8 cellular contexts compared by ENCODE assay signal in genomic region chr11:112025682-112026081, GRCh38. TPM values are rescaled to one million over a fixed set of nuclear protein-coding genes. Genes with fewer than 3 reads are reported as not detected.
DNase-seq lines count a peak whose midpoint lies in the region; ATAC-seq and TF ChIP-seq lines count a peak whose summit lies in the region.

No MANE protein-coding gene starts in this region.

- ATAC-seq in GM19324 (IDR thresholded peaks at IDR 0.05; ENCODE audit: low FRiP score, unreplicated experiment), result peak; percentile 14

- intact Hi-C loops in PC-9 (cut with micrococcal nuclease; ENCODE audit: unreplicated experiment), result loop anchor here (5.0 kb wide), 1 partner anchor 47 kb away; the partner anchor contains the start of genes NKAPD1 and PIH1D2

- BruUV-seq in PC-9 (replicated peaks; lab: Mats Ljungman, UMichigan), result TSS peak; percentile 56

- H3K4me1 ChIP-seq in PC-9 (replicated peaks; ENCODE audit: insufficient read depth) (peaks cover 14% of the 10 kb centered on the region), endocrine pancreas (ENCODE audit: control insufficient read depth, insufficient read depth, low read length) (peaks cover 4% of the 10 kb centered on the region), mononuclear cell (ENCODE audit: insufficient read depth, low read length) (peaks cover 13% of the 10 kb centered on the region)

- peaks cover 2% of the 10 kb centered on the region for H3K36me3 ChIP-seq in BJ (ENCODE audit: control insufficient read depth, insufficient read depth, low read length)
- peaks cover 26% of the 10 kb centered on the region for H3K36me3 ChIP-seq in PC-9 (ENCODE audit: low read depth)
- peaks cover 4% of the 10 kb centered on the region for H3K36me3 ChIP-seq in endocrine pancreas (ENCODE audit: control insufficient read depth, insufficient read depth, low read length)

- peaks cover 12% of the 10 kb centered on the region for H3K79me2 ChIP-seq in PC-9 (ENCODE audit: low read depth)

- H3K4me3 ChIP-seq in BJ (ENCODE audit: low read depth, low read length) (peak overlapping the region; percentile 80), PC-9 (peak overlapping the region; percentile 86), endocrine pancreas (ENCODE audit: control insufficient read depth, insufficient read depth, low read length) (peak overlapping the region; percentile 87), mononuclear cell (ENCODE audit: low read length) (peak overlapping the region; percentile 67)

- H3K27me3 ChIP-seq in BJ (ENCODE audit: control insufficient read depth, insufficient read depth, low read length), result no peaks in the 10 kb centered on the region
- no peaks in the 10 kb centered on the region for H3K27me3 ChIP-seq in PC-9 (ENCODE audit: insufficient read depth, low read depth)
- no peaks in the 10 kb centered on the region for H3K27me3 ChIP-seq in endocrine pancreas (ENCODE audit: control insufficient read depth, insufficient read depth, low read length)
- H3K27me3 ChIP-seq in mononuclear cell (ENCODE audit: insufficient read depth, low read length), result no peaks in the 10 kb centered on the region

- peak overlapping the region; percentile 97 for H3K4me2 ChIP-seq in PC-9

- no peaks in the 10 kb centered on the region for H3K9me3 ChIP-seq in PC-9 (ENCODE audit: insufficient read depth, low read depth)
- no peaks in the 10 kb centered on the region for H3K9me3 ChIP-seq in endocrine pancreas (ENCODE audit: control insufficient read depth, low read length)
- H3K9me3 ChIP-seq in mononuclear cell (ENCODE audit: low read depth, low read length), result no peaks in the 10 kb centered on the region

- peak overlapping the region; percentile 76 for H3K27ac ChIP-seq in PC-9

- CTCF ChIA-PET in BJ (lab: Yijun Ruan, JAX), result no interaction called here
- CTCF ChIA-PET in PC-9 (lab: Charles Lee), result no interaction called here

- no peaks in the 10 kb centered on the region for H4K20me1 ChIP-seq in PC-9 (ENCODE audit: insufficient read depth)

- no peaks in the 10 kb centered on the region for H3K9me2 ChIP-seq in PC-9 (ENCODE audit: insufficient read depth)

- DNase-seq in BJ (ENCODE audit: low read depth), result no peak
- DNase-seq in PC-9, result no peak
- no peak for DNase-seq in H4 (ENCODE audit: low spot score)
- no peak for DNase-seq in NCI-H524 treated with DMSO at 0.1 percent for 48 hours (lab: John Stamatoyannopoulos, UW)
- DNase-seq in COLO668 (lab: John Stamatoyannopoulos, UW; ENCODE audit: unreplicated experiment), result no peak

- H3K9ac ChIP-seq in endocrine pancreas (ENCODE audit: control insufficient read depth, insufficient read depth, low read length), result peak overlapping the region; percentile 86

- no peak for TF ChIP-seq CTCF in BJ (IDR thresholded peaks at IDR 0.05; ENCODE audit: insufficient read depth, low read depth, low read length)
- TF ChIP-seq CTCF in PC-9 (conservative IDR thresholded peaks at IDR 0.05), result no peak

- peaks cover 12% of the 10 kb centered on the region for H3F3A ChIP-seq in PC-9 (ENCODE audit: insufficient read depth, low read depth)

- peak overlapping the region; percentile 96 for H2AFZ ChIP-seq in PC-9

- POLR2A ChIA-PET in BJ (lab: Charles Lee), result interaction anchor here (0.5 kb wide), 1 partner anchor 10 kb away, joined by 4 read pairs; no protein-coding TSS in a partner anchor
- POLR2A ChIA-PET in PC-9 (lab: Charles Lee; ENCODE audit: unreplicated experiment), result interaction anchor here (0.6 kb wide), 1 partner anchor 61 kb away, joined by 5 read pairs; the partner anchor contains the start of genes SDHD and TIMM8B

RNA-seq across cellular contexts. Expression of gene DLAT, which starts 0.5 kb away (rescaled TPM):
- polyA plus RNA-seq in BJ (2011; rRNA removed), result 19.8 and 24.3 TPM in 2 replicates
- polyA minus RNA-seq in BJ (2011; rRNA and poly(A)+ RNA removed), result 13.3 and 15.7 TPM in 2 replicates
- 27.8 and 44.9 TPM in 2 replicates for total RNA-seq in PC-9 (2021)
- 15.1 TPM for total RNA-seq in mononuclear cell
- 49.0 and 53.2 TPM in 2 replicates for total RNA-seq in H4 (2014; rRNA removed; shearing (Covaris generic))

RNA-seq across cellular contexts. Expression of gene PIH1D2, which starts 48.1 kb away (rescaled TPM):
- 0.82 and 1.7 TPM in 2 replicates for polyA plus RNA-seq in BJ (2011; rRNA removed)
- 0.43 TPM in 1 of 2 replicates, not detected in the other for polyA minus RNA-seq in BJ (2011; rRNA and poly(A)+ RNA removed)
- total RNA-seq in PC-9 (2021), result 2.0 and 4.8 TPM in 2 replicates
- not detected for total RNA-seq in mononuclear cell
- 1.4 and 2.1 TPM in 2 replicates for total RNA-seq in H4 (2014; rRNA removed; shearing (Covaris generic))

RNA-seq across cellular contexts. Expression of gene NKAPD1, which starts 48.4 kb away (rescaled TPM):
- 8.6 and 15.9 TPM in 2 replicates for polyA plus RNA-seq in BJ (2011; rRNA removed)
- 7.2 and 8.9 TPM in 2 replicates for polyA minus RNA-seq in BJ (2011; rRNA and poly(A)+ RNA removed)
- 16.5 and 17.6 TPM in 2 replicates for total RNA-seq in PC-9 (2021)
- 20.7 TPM for total RNA-seq in mononuclear cell
- total RNA-seq in H4 (2014; rRNA removed; shearing (Covaris generic)), result 24.0 and 40.7 TPM in 2 replicates
